In the genomic region with DNA sequence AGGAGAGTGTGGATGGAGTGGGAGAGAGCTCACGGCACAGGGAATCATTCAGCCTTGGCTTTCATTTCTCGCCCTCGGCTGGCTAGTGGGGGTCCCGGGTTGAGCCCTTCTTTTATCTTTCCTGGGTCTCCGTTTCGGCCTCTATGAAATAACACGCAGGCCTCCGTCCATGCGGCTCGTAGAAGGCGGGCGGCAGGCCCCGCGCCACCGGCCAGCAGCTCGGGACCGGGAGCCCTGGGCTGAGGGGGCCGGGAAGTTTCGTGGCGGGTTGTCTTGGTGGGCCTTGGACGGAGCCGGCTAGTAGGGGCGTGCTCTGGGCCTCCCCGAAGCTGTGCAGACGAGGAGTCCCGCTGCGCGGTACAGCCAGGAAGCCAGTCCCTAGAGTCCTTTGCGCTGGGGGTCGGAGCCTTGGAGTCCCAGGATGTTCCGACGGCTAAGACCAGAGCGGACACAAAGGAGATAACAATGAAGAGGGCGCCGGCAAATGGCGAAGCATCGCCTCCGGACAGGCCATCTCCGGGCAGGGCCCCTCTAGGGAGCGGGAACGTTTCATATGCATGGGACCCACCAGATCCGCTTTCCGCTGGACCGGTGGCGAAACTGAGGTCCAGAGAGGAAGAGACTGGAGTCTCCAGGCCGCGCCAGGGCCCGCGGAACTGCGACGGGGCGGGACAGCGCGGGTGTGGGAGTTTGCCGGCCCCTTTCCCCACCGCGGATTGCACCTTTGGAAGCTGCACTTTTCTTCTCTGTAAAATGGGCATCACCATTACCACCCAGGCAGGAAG, we compare ENCODE assay signal across 8 cellular contexts.
A peak's percentile ranks its signal among the peaks of the same experiment; 100 is the strongest.
DNase-seq lines count a peak whose midpoint lies in the region; ATAC-seq and TF ChIP-seq lines count a peak whose summit lies in the region.

No MANE protein-coding gene starts in this region.

- H3K36me3 Mint-ChIP-seq in nephron progenitor cell (ENCODE audit: low read depth), result no peaks in the 10 kb centered on the region

- H3K4me3 Mint-ChIP-seq in nephron progenitor cell, result peak overlapping the region; percentile 75

- H4K20me1 ChIP-seq in BLaER1 (peaks cover 30% of the 10 kb centered on the region), KMS-11 (ENCODE audit: insufficient read depth) (no peaks in the 10 kb centered on the region)

- H3K27me3 ChIP-seq in BLaER1 (peaks cover 86% of the 10 kb centered on the region), KMS-11 (ENCODE audit: insufficient read depth, low read depth) (no peaks in the 10 kb centered on the region; the same call in 1 of the 2 replicates)
- peaks cover 50% of the 10 kb centered on the region for H3K27me3 ChIP-seq in effector memory CD4-positive, alpha-beta T cell (replicated peaks; ENCODE audit: control insufficient read depth, insufficient read depth, low read length, poor library complexity, severe bottlenecking)

- H3K27ac ChIP-seq in BLaER1, result no peak overlapping the region
- H3K27ac ChIP-seq in KMS-11, result no peak overlapping the region
- H3K27ac ChIP-seq in effector memory CD4-positive, alpha-beta T cell (ENCODE audit: insufficient read depth, low read length, poor library complexity, severe bottlenecking), result no peak overlapping the region

- H3K4me2 ChIP-seq in BLaER1, result peak overlapping the region; percentile 96
- H3K4me2 ChIP-seq in KMS-11, result peak overlapping the region; percentile 68

- peaks cover 56% of the 10 kb centered on the region for H3K4me1 ChIP-seq in BLaER1
- peaks cover 19% of the 10 kb centered on the region for H3K4me1 ChIP-seq in KMS-11 (ENCODE audit: low read depth, poor library complexity, severe bottlenecking)
- H3K4me1 ChIP-seq in effector memory CD4-positive, alpha-beta T cell (ENCODE audit: control insufficient read depth, insufficient read depth, low read length, poor library complexity, severe bottlenecking), result peaks cover 43% of the 10 kb centered on the region

- TF ChIP-seq CTCF in KMS-11 (conservative IDR thresholded peaks at IDR 0.05; ENCODE audit: low read depth, low read length) (no peak), nephron progenitor cell (IDR thresholded peaks at IDR 0.05) (no peak)

- peaks cover 3% of the 10 kb centered on the region for H3K9me3 Mint-ChIP-seq in nephron progenitor cell

- H3K9me3 ChIP-seq in BLaER1, result peaks cover 4% of the 10 kb centered on the region
- no peaks in the 10 kb centered on the region for H3K9me3 ChIP-seq in effector memory CD4-positive, alpha-beta T cell (ENCODE audit: control insufficient read depth, low read length)

- H3K27me3 Mint-ChIP-seq in nephron progenitor cell (ENCODE audit: low read depth, poor library complexity), result peaks cover 96% of the 10 kb centered on the region

- H3K9ac ChIP-seq in BLaER1 (no peak overlapping the region), KMS-11 (no peak overlapping the region)

- peaks cover 64% of the 10 kb centered on the region for H3K4me1 Mint-ChIP-seq in nephron progenitor cell

- ATAC-seq in GM18520 (IDR thresholded peaks at IDR 0.05; ENCODE audit: unreplicated experiment), result no peak
- no peak for ATAC-seq in GM18517 (IDR thresholded peaks at IDR 0.05; ENCODE audit: unreplicated experiment)

- H2AFZ ChIP-seq in KMS-11 (ENCODE audit: low read depth), result peak overlapping the region; percentile 76; the same call in 1 of the 2 replicates

- no peak for DNase-seq in effector memory CD4-positive, alpha-beta T cell
- no peak for DNase-seq in nephron progenitor cell
- no peak for DNase-seq in NCI-H146 (lab: John Stamatoyannopoulos, UW)
- no peak for DNase-seq in SW 1271 (lab: John Stamatoyannopoulos, UW)

- H3K79me2 ChIP-seq in KMS-11 (ENCODE audit: insufficient read depth, low read depth), result no peaks in the 10 kb centered on the region

- H3K36me3 ChIP-seq in BLaER1 (no peaks in the 10 kb centered on the region), KMS-11 (ENCODE audit: insufficient read depth) (no peaks in the 10 kb centered on the region)
- H3K36me3 ChIP-seq in effector memory CD4-positive, alpha-beta T cell (ENCODE audit: control insufficient read depth, insufficient read depth, low read length), result no peaks in the 10 kb centered on the region

- H3K27ac Mint-ChIP-seq in nephron progenitor cell, result no peak overlapping the region

- H3K4me3 ChIP-seq in BLaER1, result peak overlapping the region; percentile 67
- H3K4me3 ChIP-seq in KMS-11 (IDR thresholded peaks at IDR 0.05; ENCODE audit: insufficient read depth, low read depth, low read length), result no peak overlapping the region
- peak overlapping the region; percentile 65 for H3K4me3 ChIP-seq in effector memory CD4-positive, alpha-beta T cell (ENCODE audit: insufficient read depth, low read depth, low read length, poor library complexity, severe bottlenecking)
